Comparison of ENCODE assay signal across 2 cellular contexts in the genomic region with DNA sequence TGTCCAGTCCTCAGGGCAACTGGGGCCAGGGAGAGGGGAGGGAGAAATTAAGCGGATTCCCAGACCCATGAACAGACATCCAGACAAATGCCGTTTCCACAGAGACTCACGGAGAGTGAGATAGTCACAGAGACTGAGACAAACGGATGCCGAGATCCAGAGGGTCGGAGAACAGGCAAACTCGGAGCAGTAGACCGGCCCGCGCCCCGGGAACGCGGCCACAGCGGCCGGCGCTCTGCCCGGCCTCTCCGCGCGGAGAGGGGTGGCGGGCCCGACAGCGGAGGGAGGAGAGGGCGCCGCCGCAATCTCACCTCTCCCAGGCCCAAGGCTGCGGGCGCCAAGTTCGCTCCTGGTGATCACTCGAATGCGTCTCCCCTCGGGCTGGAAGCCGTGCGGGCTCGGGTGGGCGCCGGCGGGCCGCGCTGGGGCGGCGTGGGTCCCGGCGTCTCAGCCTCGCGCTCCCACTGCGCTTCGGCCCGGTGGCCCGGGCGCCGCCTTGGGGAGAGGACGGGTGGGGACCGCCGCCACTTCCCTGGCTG.
TF ChIP-seq lines count a peak whose summit lies in the region.

No MANE protein-coding gene starts in this region.

TF ChIP-seq in HEK293, 187 proteins besides CTCF, POLR2A, EP300 and RAD21:
- TF ChIP-seq, protein P1, sequence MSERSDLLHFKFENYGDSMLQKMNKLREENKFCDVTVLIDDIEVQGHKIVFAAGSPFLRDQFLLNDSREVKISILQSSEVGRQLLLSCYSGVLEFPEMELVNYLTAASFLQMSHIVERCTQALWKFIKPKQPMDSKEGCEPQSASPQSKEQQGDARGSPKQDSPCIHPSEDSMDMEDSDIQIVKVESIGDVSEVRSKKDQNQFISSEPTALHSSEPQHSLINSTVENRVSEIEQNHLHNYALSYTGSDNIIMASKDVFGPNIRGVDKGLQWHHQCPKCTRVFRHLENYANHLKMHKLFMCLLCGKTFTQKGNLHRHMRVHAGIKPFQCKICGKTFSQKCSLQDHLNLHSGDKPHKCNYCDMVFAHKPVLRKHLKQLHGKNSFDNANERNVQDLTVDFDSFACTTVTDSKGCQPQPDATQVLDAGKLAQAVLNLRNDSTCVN (tag by site-specific recombination; optimal IDR thresholded peaks at IDR 0.05) = peak; percentile 63
- TF ChIP-seq ZNF596 (tag by site-specific recombination; IDR thresholded peaks at IDR 0.05) (peak; percentile 40; the same call in 1 of the 2 replicates), ZNF174 (tag by site-specific recombination; IDR thresholded peaks at IDR 0.05) (0 out of 2 replicates have a peak, but pooled peaks have one; percentile 58), ZNF585B (tag by site-specific recombination; IDR thresholded peaks at IDR 0.05) (no peak), ZNF341 (tag by site-specific recombination; IDR thresholded peaks at IDR 0.05; ENCODE audit: low read depth) (peak; percentile 72), ZNF335 (tag by site-specific recombination; conservative IDR thresholded peaks at IDR 0.05) (peak; percentile 70), ZNF677 (tag by site-specific recombination; IDR thresholded peaks at IDR 0.05) (peak; percentile 39; the same call in 1 of the 2 replicates), ZNF391 (tag by site-specific recombination; IDR thresholded peaks at IDR 0.05; ENCODE audit: borderline replicate concordance, low read depth) (no peak), ZBTB48 (tag by site-specific recombination; IDR thresholded peaks at IDR 0.05) (0 out of 2 replicates have a peak, but pooled peaks have one; percentile 7), ZNF571 (tag by site-specific recombination; IDR thresholded peaks at IDR 0.05) (no peak), ZNF549 (tag by site-specific recombination; IDR thresholded peaks at IDR 0.05) (peak; percentile 35; the same call in 1 of the 2 replicates), ZNF302 (tag by site-specific recombination; IDR thresholded peaks at IDR 0.05; ENCODE audit: low read depth) (no peak), GFI1B (tag by site-specific recombination; IDR thresholded peaks at IDR 0.05) (no peak)
- TF ChIP-seq, protein P2, sequence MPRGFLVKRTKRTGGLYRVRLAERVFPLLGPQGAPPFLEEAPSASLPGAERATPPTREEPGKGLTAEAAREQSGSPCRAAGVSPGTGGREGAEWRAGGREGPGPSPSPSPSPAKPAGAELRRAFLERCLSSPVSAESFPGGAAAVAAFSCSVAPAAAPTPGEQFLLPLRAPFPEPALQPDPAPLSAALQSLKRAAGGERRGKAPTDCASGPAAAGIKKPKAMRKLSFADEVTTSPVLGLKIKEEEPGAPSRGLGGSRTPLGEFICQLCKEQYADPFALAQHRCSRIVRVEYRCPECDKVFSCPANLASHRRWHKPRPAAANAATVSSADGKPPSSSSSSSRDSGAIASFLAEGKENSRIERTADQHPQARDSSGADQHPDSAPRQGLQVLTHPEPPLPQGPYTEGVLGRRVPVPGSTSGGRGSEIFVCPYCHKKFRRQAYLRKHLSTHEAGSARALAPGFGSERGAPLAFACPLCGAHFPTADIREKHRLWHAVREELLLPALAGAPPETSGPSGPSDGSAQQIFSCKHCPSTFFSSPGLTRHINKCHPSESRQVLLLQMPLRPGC (tag by site-specific recombination; IDR thresholded peaks at IDR 0.05) = 0 out of 2 replicates have a peak, but pooled peaks have one; percentile 4

TF ChIP-seq in liver, 16 proteins besides CTCF, POLR2A, EP300 and RAD21:
- no peak for TF ChIP-seq FOXA1 (IDR thresholded peaks at IDR 0.05)
- no peak for TF ChIP-seq EGR1 (IDR thresholded peaks at IDR 0.05; ENCODE audit: low read depth in 2 of 2)
- no peak for TF ChIP-seq HNF4A (conservative IDR thresholded peaks at IDR 0.05)
- TF ChIP-seq JUND (IDR thresholded peaks at IDR 0.05) = no peak
- TF ChIP-seq YY1 (IDR thresholded peaks at IDR 0.05) = no peak
- TF ChIP-seq, protein P3, sequence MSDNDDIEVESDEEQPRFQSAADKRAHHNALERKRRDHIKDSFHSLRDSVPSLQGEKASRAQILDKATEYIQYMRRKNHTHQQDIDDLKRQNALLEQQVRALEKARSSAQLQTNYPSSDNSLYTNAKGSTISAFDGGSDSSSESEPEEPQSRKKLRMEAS (IDR thresholded peaks at IDR 0.05) = no peak
- TF ChIP-seq, protein P4, sequence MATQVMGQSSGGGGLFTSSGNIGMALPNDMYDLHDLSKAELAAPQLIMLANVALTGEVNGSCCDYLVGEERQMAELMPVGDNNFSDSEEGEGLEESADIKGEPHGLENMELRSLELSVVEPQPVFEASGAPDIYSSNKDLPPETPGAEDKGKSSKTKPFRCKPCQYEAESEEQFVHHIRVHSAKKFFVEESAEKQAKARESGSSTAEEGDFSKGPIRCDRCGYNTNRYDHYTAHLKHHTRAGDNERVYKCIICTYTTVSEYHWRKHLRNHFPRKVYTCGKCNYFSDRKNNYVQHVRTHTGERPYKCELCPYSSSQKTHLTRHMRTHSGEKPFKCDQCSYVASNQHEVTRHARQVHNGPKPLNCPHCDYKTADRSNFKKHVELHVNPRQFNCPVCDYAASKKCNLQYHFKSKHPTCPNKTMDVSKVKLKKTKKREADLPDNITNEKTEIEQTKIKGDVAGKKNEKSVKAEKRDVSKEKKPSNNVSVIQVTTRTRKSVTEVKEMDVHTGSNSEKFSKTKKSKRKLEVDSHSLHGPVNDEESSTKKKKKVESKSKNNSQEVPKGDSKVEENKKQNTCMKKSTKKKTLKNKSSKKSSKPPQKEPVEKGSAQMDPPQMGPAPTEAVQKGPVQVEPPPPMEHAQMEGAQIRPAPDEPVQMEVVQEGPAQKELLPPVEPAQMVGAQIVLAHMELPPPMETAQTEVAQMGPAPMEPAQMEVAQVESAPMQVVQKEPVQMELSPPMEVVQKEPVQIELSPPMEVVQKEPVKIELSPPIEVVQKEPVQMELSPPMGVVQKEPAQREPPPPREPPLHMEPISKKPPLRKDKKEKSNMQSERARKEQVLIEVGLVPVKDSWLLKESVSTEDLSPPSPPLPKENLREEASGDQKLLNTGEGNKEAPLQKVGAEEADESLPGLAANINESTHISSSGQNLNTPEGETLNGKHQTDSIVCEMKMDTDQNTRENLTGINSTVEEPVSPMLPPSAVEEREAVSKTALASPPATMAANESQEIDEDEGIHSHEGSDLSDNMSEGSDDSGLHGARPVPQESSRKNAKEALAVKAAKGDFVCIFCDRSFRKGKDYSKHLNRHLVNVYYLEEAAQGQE (IDR thresholded peaks at IDR 0.05) = no peak
- no peak for TF ChIP-seq TAF1 (conservative IDR thresholded peaks at IDR 0.05)
- TF ChIP-seq, protein P5, sequence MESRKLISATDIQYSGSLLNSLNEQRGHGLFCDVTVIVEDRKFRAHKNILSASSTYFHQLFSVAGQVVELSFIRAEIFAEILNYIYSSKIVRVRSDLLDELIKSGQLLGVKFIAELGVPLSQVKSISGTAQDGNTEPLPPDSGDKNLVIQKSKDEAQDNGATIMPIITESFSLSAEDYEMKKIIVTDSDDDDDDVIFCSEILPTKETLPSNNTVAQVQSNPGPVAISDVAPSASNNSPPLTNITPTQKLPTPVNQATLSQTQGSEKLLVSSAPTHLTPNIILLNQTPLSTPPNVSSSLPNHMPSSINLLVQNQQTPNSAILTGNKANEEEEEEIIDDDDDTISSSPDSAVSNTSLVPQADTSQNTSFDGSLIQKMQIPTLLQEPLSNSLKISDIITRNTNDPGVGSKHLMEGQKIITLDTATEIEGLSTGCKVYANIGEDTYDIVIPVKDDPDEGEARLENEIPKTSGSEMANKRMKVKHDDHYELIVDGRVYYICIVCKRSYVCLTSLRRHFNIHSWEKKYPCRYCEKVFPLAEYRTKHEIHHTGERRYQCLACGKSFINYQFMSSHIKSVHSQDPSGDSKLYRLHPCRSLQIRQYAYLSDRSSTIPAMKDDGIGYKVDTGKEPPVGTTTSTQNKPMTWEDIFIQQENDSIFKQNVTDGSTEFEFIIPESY (IDR thresholded peaks at IDR 0.05) = no peak
- TF ChIP-seq, protein P6, sequence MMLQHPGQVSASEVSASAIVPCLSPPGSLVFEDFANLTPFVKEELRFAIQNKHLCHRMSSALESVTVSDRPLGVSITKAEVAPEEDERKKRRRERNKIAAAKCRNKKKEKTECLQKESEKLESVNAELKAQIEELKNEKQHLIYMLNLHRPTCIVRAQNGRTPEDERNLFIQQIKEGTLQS (IDR thresholded peaks at IDR 0.05) = no peak
- TF ChIP-seq HNF4G (IDR thresholded peaks at IDR 0.05) = no peak
